In the genomic region with DNA sequence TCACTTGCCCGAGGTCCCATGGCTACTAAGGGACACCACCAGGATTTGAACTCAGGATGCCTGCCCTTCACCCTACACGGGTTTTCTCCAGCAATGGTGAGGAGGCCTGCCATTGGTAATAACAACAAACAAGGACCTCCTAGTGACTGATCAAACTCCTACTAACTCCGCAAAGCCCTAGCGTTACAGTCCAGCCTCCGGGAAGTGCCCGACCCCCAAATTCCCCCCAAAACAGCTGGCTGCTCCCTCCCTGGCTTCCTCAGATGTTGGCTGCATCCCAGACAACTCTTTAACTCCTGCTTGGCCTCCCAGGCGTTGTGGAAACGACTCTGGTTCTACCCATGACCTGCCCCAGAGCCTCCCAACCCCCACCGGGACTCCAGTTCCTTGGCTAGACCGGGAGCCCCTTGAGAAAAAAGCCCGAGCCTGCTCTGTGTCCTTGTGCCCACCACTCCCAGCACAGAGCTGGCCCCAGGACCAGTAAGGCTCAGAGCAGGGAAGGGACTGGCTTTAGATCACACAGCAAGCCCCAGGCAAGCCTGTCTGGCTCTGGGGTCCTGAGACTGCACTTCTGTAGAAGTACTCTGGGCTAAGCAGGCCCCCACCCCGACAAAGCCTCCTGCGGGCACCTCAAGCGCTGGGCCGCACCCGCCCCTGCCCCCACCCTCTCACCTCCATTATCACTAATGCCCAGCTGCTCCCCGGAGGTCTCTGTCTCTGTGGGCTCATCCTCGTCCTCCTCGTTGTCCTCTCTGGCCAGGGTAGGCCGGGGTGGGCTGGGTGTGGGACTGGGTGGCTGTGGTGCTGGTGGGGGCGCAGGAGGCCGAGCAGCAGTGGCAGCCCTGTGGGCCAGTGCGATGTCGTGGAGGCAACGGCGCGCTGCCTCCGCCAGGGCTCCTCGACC, we compare ENCODE assay signal across 1 cellular context.
A peak's percentile ranks its signal among the peaks of the same experiment; 100 is the strongest.
TF ChIP-seq lines count a peak whose summit lies in the region.

No MANE protein-coding gene starts in this region.

TF ChIP-seq in K562, 482 proteins besides CTCF, POLR2A, EP300 and RAD21:
- TF ChIP-seq, protein P1, sequence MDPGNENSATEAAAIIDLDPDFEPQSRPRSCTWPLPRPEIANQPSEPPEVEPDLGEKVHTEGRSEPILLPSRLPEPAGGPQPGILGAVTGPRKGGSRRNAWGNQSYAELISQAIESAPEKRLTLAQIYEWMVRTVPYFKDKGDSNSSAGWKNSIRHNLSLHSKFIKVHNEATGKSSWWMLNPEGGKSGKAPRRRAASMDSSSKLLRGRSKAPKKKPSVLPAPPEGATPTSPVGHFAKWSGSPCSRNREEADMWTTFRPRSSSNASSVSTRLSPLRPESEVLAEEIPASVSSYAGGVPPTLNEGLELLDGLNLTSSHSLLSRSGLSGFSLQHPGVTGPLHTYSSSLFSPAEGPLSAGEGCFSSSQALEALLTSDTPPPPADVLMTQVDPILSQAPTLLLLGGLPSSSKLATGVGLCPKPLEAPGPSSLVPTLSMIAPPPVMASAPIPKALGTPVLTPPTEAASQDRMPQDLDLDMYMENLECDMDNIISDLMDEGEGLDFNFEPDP (CRISPR knock-in tag; IDR thresholded peaks at IDR 0.05), result no peak
- TF ChIP-seq FOSL1 (tag; conservative IDR thresholded peaks at IDR 0.05) (no peak), POLR2G (IDR thresholded peaks at IDR 0.05; ENCODE audit: low read depth, low read length) (peak; percentile 50; the same call in 1 of the 2 replicates), WHSC1 (IDR thresholded peaks at IDR 0.05; ENCODE audit: low read length) (no peak), ZNF717 (CRISPR knock-in tag; IDR thresholded peaks at IDR 0.05) (no peak), SREBF1 (IDR thresholded peaks at IDR 0.05; ENCODE audit: borderline replicate concordance, low read depth, low read length) (no peak)
